10 cellular contexts compared by ENCODE assay signal in genomic region chr9:3888496-3888858, GRCh38.
"Had no signal": no experiment of that assay in that cellular context is flagged by ENCODE, and none has a peak within 500 bp of the region (broad histone marks: within the 10 kb centered on the region; RNA-seq: fewer than 3 reads in every experiment).

No MANE protein-coding gene starts in this region.

- H3K27me3 Mint-ChIP-seq: activated naive CD8-positive, alpha-beta T cell treated with anti-CD3 and anti-CD28 coated beads, Interleukin-2, amount 10 ng/mL, durations not matched to agents 7 days and 5 days had no signal

- H3K4me3 Mint-ChIP-seq: activated naive CD8-positive, alpha-beta T cell treated with anti-CD3 and anti-CD28 coated beads, Interleukin-2, amount 10 ng/mL, durations not matched to agents 7 days and 5 days; nephron had no signal

- H3K27ac Mint-ChIP-seq: activated naive CD8-positive, alpha-beta T cell treated with anti-CD3 and anti-CD28 coated beads, Interleukin-2, amount 10 ng/mL, durations not matched to agents 7 days and 5 days; nephron had no signal

- H3K9me3 Mint-ChIP-seq: activated naive CD8-positive, alpha-beta T cell treated with anti-CD3 and anti-CD28 coated beads, Interleukin-2, amount 10 ng/mL, durations not matched to agents 7 days and 5 days; nephron had no signal

- DNase-seq: activated CD4-positive, alpha-beta T cell treated with anti-CD3 and anti-CD28 coated beads for 1 hour; activated naive CD8-positive, alpha-beta T cell treated with anti-CD3 and anti-CD28 coated beads, Interleukin-2, amount 10 ng/mL, durations not matched to agents 7 days and 5 days; aorta; left colon; RPMI8226; sigmoid colon; SJCRH30; SW 1271; trophoblast cell had no signal

- H3K36me3 Mint-ChIP-seq: activated naive CD8-positive, alpha-beta T cell treated with anti-CD3 and anti-CD28 coated beads, Interleukin-2, amount 10 ng/mL, durations not matched to agents 7 days and 5 days had no signal

- ATAC-seq: left colon had no signal
